Comparison of ENCODE assay signal across 8 cellular contexts in genomic region chr5:72107874-72108199, GRCh38. TPM values are rescaled to one million over a fixed set of nuclear protein-coding genes. Genes with fewer than 3 reads are reported as not detected.
DNase-seq lines count a peak whose midpoint lies in the region; ATAC-seq and TF ChIP-seq lines count a peak whose summit lies in the region.

No MANE protein-coding gene starts in this region.

- peak overlapping the region; percentile 58 for H4K91ac ChIP-seq in neuronal stem cell (ENCODE audit: low read depth, low read length, poor library complexity)

- H2AFZ ChIP-seq in fibroblast of lung (ENCODE audit: low read length) (peak overlapping the region; percentile 62), neuronal stem cell (ENCODE audit: low read length) (no peak overlapping the region)

- H4K20me1 ChIP-seq in fibroblast of lung (ENCODE audit: control insufficient read depth, extremely low read depth, insufficient read depth, low read length): no peaks in the 10 kb centered on the region

- peak; percentile 38 for ATAC-seq in GM19463 (IDR thresholded peaks at IDR 0.05; ENCODE audit: unreplicated experiment)

- H3K27me3 ChIP-seq in SJSA1 (replicated peaks) (no peaks in the 10 kb centered on the region), fibroblast of lung (ENCODE audit: control insufficient read depth, insufficient read depth, low read length) (no peaks in the 10 kb centered on the region), neuronal stem cell (ENCODE audit: control insufficient read depth in 3 of 3, insufficient read depth in 3 of 3, low read depth in 1 of 3, low read length in 3 of 3) (no peaks in the 10 kb centered on the region)

- H2AK5ac ChIP-seq in neuronal stem cell (ENCODE audit: low read depth, low read length): peak overlapping the region; percentile 98

- H3K14ac ChIP-seq in neuronal stem cell (ENCODE audit: low read length): no peak overlapping the region

- no peak overlapping the region for H3K4ac ChIP-seq in neuronal stem cell (ENCODE audit: low read length)

- peak overlapping the region; percentile 99 for H3K23ac ChIP-seq in neuronal stem cell (ENCODE audit: low read depth, low read length, poor library complexity)

- H3K9me3 ChIP-seq in SJSA1 (replicated peaks) (no peaks in the 10 kb centered on the region), fibroblast of lung (ENCODE audit: control insufficient read depth, insufficient read depth, low read depth, low read length) (no peaks in the 10 kb centered on the region), neuronal stem cell (replicated peaks in 1 of 2; ENCODE audit: control insufficient read depth in 2 of 2, insufficient read depth in 1 of 2, low read depth in 1 of 2, low read length in 2 of 2) (no peaks in the 10 kb centered on the region)

- H3K79me1 ChIP-seq in neuronal stem cell (ENCODE audit: low read depth, low read length): peaks cover 11% of the 10 kb centered on the region

- no peak overlapping the region for H4K8ac ChIP-seq in neuronal stem cell (ENCODE audit: low read depth, low read length)

- H3K4me3 ChIP-seq in SJSA1: peak overlapping the region; percentile 76
- peak overlapping the region; percentile 89 to 92 (median 92) for H3K4me3 ChIP-seq in fibroblast of lung (replicated peaks in 1 of 4; ENCODE audit: control extremely low read depth in 1 of 4, insufficient read depth in 1 of 4, low read depth in 3 of 4, low read length in 4 of 4)
- peak overlapping the region; percentile 98 to 99 for H3K4me3 ChIP-seq in neuronal stem cell (ENCODE audit: low read length in 2 of 2)

- peak; percentile 49 to 71 for DNase-seq in SJSA1 (ENCODE audit: low read depth in 1 of 2, low spot score in 2 of 2)
- peak in 1 of 2 donors; percentile 49 for DNase-seq in fibroblast of lung (ENCODE audit: low read depth in 2 of 2)
- peak; percentile 55 for DNase-seq in neuronal stem cell (ENCODE audit: low spot score)
- DNase-seq in activated effector memory CD4-positive, alpha-beta T cell treated with Interleukin-2 at 50 U/mL for 16 hours: no peak
- no peak for DNase-seq in NOMO-1 treated with DMSO at 0.1 percent for 48 hours (lab: John Stamatoyannopoulos, UW; ENCODE audit: unreplicated experiment)
- DNase-seq in SIG-M5 treated with dmso at 0.1 percent for 504 hours (lab: John Stamatoyannopoulos, UW; ENCODE audit: unreplicated experiment): no peak

- peak overlapping the region; percentile 99 for H3K18ac ChIP-seq in neuronal stem cell (ENCODE audit: low read length)

- H3K4me1 ChIP-seq in SJSA1 (replicated peaks) (peaks cover 15% of the 10 kb centered on the region), fibroblast of lung (ENCODE audit: control insufficient read depth, extremely low read depth, insufficient read depth, low read length) (peaks cover 5% of the 10 kb centered on the region), neuronal stem cell (ENCODE audit: control insufficient read depth in 2 of 2, insufficient read depth in 1 of 2, low read depth in 1 of 2, low read length in 2 of 2) (peaks cover 22 to 32% of the 10 kb centered on the region in 2 donors)

- peak overlapping the region; percentile 5 for H2BK120ac ChIP-seq in neuronal stem cell (ENCODE audit: low read depth, low read length)

- TF ChIP-seq CTCF in 22Rv1 (IDR thresholded peaks at IDR 0.05): no peak
- no peak for TF ChIP-seq CTCF in fibroblast of lung (conservative IDR thresholded peaks at IDR 0.05 in 1 of 2, IDR thresholded peaks at IDR 0.05 in 1 of 2; ENCODE audit: low read depth in 1 of 2, low read length in 2 of 2)

- H3K36me3 ChIP-seq in SJSA1: peaks cover 48% of the 10 kb centered on the region
- H3K36me3 ChIP-seq in fibroblast of lung (ENCODE audit: control insufficient read depth, insufficient read depth, low read length): no peaks in the 10 kb centered on the region
- peaks cover 4 to 40% of the 10 kb centered on the region in 2 donors for H3K36me3 ChIP-seq in neuronal stem cell (replicated peaks in 1 of 2; ENCODE audit: control insufficient read depth in 2 of 2, insufficient read depth in 2 of 2, low read length in 2 of 2)

- peak overlapping the region; percentile 96 for H2BK5ac ChIP-seq in neuronal stem cell (ENCODE audit: low read length)

- no CpG with 5 or more reads among the region's 12 CpGs for WGBS in neuronal stem cell (ENCODE audit: extremely low coverage in 2 of 2, insufficient read length in 2 of 2, insufficient replicate concordance in 1 of 2), 2 donors

- H2BK12ac ChIP-seq in neuronal stem cell (ENCODE audit: low read length): no peak overlapping the region

- H3K4me2 ChIP-seq in fibroblast of lung (ENCODE audit: extremely low read depth, insufficient read depth, low read length) (peak overlapping the region; percentile 68), neuronal stem cell (ENCODE audit: insufficient read depth, low read length, poor library complexity, severe bottlenecking) (peak overlapping the region; percentile 60)

- H3K9ac ChIP-seq in fibroblast of lung (ENCODE audit: insufficient read depth, low read length) (peak overlapping the region; percentile 80), neuronal stem cell (ENCODE audit: low read depth, low read length, poor library complexity) (peak overlapping the region; percentile 100)

- H3K27ac ChIP-seq in 22Rv1 (peak overlapping the region; percentile 35), SJSA1 (peak overlapping the region; percentile 75), fibroblast of lung (ENCODE audit: insufficient read depth, low read length) (peak overlapping the region; percentile 87), neuronal stem cell (replicated peaks; ENCODE audit: low read length) (peak overlapping the region; percentile 97)

- peak overlapping the region; percentile 84 for H2BK15ac ChIP-seq in neuronal stem cell (ENCODE audit: low read length)

- H3K79me2 ChIP-seq in fibroblast of lung (ENCODE audit: control insufficient read depth, insufficient read depth, low read length): peaks cover 53% of the 10 kb centered on the region

RNA-seq across cellular contexts. Expression of gene MAP1B, which starts 0.6 kb away (rescaled TPM):
- total RNA-seq in SJSA1 (2014; rRNA removed; shearing (Covaris generic)): 93.8 and 195 TPM in 2 replicates
- 44.9 and 83.4 TPM in 2 replicates for total RNA-seq in fibroblast of lung
- polyA plus RNA-seq in fibroblast of lung: 84.4 and 109 TPM in 2 replicates
- 56.7 and 103 TPM in 2 replicates for polyA plus RNA-seq in fibroblast of lung (2012)
- 178 and 206 TPM in 2 replicates for polyA minus RNA-seq in fibroblast of lung (ENCODE audit: low replicate concordance)
- polyA plus RNA-seq in neuronal stem cell (2013, experiment 1 of 2): 46.3 TPM
- 51.7 TPM for polyA plus RNA-seq in neuronal stem cell (2013, experiment 2 of 2)

Comparison
In these comparisons a context has a peak if more than half of its experiments do, and no peak if none do; other contexts are left out.
1. H3K27ac ChIP-seq: peak in every context shown above with its lines; median percentile 97 in neuronal stem cell; 87 in fibroblast of lung; 75 in SJSA1; 35 in 22Rv1.
2. DNase-seq: peak in SJSA1 (2 of 2) and neuronal stem cell (single experiment); none in activated effector memory CD4-positive, alpha-beta T cell treated with Interleukin-2 at 50 U/mL for 16 hours (single experiment), NOMO-1 treated with DMSO at 0.1 percent for 48 hours (single experiment) and SIG-M5 treated with dmso at 0.1 percent for 504 hours (single experiment).
3. Peak in every context shown above with its lines, with median percentiles within 50 percentile points of each other: H3K4me3 ChIP-seq.